In the genomic region with DNA sequence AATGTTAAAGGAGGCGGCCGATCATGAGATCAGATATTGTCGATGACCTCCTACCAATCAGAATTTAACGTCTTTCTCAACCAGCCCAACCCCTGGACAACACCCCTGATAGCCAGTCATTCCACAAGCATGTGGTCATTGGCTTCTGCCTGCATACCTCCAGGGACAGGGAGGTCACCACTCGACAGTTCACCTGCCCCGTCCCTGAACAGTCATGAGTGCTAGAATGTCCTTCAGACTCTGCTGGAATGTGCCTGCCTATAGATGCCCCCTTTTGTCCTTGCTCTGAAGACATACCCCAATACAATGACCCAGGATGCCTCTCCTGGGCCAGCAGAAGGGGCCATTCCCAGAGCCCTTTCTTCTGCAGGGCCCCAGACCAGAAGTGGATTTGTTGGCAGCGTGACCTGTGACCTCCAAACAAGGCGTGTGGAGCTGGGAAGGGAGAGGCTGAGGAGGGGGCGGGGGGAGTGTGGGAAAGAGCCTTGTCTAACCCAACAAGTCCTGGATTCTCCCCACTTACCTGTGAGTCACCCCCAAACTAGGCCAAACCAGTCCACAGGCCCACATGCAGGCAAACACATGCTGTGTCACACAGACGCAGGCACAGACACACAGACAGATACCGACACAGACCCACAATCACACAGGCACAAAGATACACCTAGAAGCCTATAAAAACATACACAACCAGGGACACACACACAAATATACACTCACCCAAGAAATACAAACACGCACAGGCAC, we compare ENCODE assay signal across 12 cellular contexts. TPM values are rescaled to one million over a fixed set of nuclear protein-coding genes. Genes with fewer than 3 reads are reported as not detected.
A peak's percentile ranks its signal among the peaks of the same experiment; 100 is the strongest.
DNase-seq lines count a peak whose midpoint lies in the region; FAIRE-seq and TF ChIP-seq lines count a peak whose summit lies in the region.
"Had no signal": no experiment of that assay in that cellular context is flagged by ENCODE, and none has a peak within 500 bp of the region (broad histone marks: within the 10 kb centered on the region; RNA-seq: fewer than 3 reads in every experiment).

No MANE protein-coding gene starts in this region.

- H3K27ac Mint-ChIP-seq in HFFc6, result peak overlapping the region; percentile 64
- no peak overlapping the region for H3K27ac Mint-ChIP-seq in activated T-helper 1 cell treated with anti-CD3 and anti-CD28 coated beads, Interleukin-12 subunit alpha, Interleukin-12 subunit beta, Interleukin-2, Interleukin-4 antibody, amounts not matched to agents 30 ng/mL and 10 ng/mL and 1 ng/mL, durations not matched to agents 14 hours and 24 hours and 36 hours

- no CpG with 5 or more reads among the region's 12 CpGs for WGBS in neuronal stem cell (ENCODE audit: extremely low coverage in 2 of 2, insufficient read length in 2 of 2, insufficient replicate concordance in 1 of 2), 2 donors
- WGBS in tibial nerve, 2 donors, result 75 to 77% methylated on average over 12 of the region's 12 CpGs

- peak; percentile 96 for FAIRE-seq in bronchial epithelial cell (lab: Jason Lieb, UNC)
- FAIRE-seq in kidney (lab: Jason Lieb, UNC), result no peak
- FAIRE-seq: HTR-8/SVneo had no signal

- no peak overlapping the region for H3K23ac ChIP-seq in neuronal stem cell (ENCODE audit: low read depth, low read length, poor library complexity)

- no peak overlapping the region for H2BK12ac ChIP-seq in neuronal stem cell (ENCODE audit: low read length)

- H3K9me3 ChIP-seq in neuronal stem cell (replicated peaks in 1 of 2; ENCODE audit: control insufficient read depth in 2 of 2, insufficient read depth in 1 of 2, low read depth in 1 of 2, low read length in 2 of 2) (no peaks in the 10 kb centered on the region), kidney (ENCODE audit: control insufficient read depth in 1 of 2, low read length in 2 of 2) (no peaks in the 10 kb centered on the region), tibial nerve (no peaks in the 10 kb centered on the region)

- no peak overlapping the region for H2AFZ ChIP-seq in neuronal stem cell (ENCODE audit: low read length)

- H3K27ac ChIP-seq in neuronal stem cell (replicated peaks; ENCODE audit: low read length), result peak overlapping the region; percentile 83
- no peak overlapping the region for H3K27ac ChIP-seq in kidney (ENCODE audit: low read depth in 2 of 2, low read length in 2 of 2)
- H3K27ac ChIP-seq in tibial nerve, result no peak overlapping the region

- peak overlapping the region; percentile 0 for H2BK5ac ChIP-seq in neuronal stem cell (ENCODE audit: low read length)

- H3K4me1 ChIP-seq in neuronal stem cell (ENCODE audit: control insufficient read depth in 2 of 2, insufficient read depth in 1 of 2, low read depth in 1 of 2, low read length in 2 of 2) (peaks cover 50 to 58% of the 10 kb centered on the region in 2 donors), kidney (ENCODE audit: control insufficient read depth in 1 of 2, insufficient read depth in 1 of 2, low read depth in 1 of 2, low read length in 2 of 2) (peaks cover 4% of the 10 kb centered on the region in 2 donors), tibial nerve (no peaks in the 10 kb centered on the region)

- peak overlapping the region; percentile 79 for H3K18ac ChIP-seq in neuronal stem cell (ENCODE audit: low read length)

- no peaks in the 10 kb centered on the region for H3K9me3 Mint-ChIP-seq in HFFc6
- H3K9me3 Mint-ChIP-seq in activated T-helper 1 cell treated with anti-CD3 and anti-CD28 coated beads, Interleukin-12 subunit alpha, Interleukin-12 subunit beta, Interleukin-2, Interleukin-4 antibody, amounts not matched to agents 30 ng/mL and 10 ng/mL and 1 ng/mL, durations not matched to agents 14 hours and 24 hours and 36 hours, result no peaks in the 10 kb centered on the region
- H3K9me3 Mint-ChIP-seq: stimulated activated naive CD8-positive, alpha-beta T cell treated with anti-CD3 and anti-CD28 coated beads, Interleukin-15, Interleukin-2, amounts not matched to agents 100 ng/mL and 50 ng/mL, for 24 hours had no signal

- H3K4me3 ChIP-seq in bronchial epithelial cell (ENCODE audit: low read depth, low read length), result peak overlapping the region; percentile 56
- H3K4me3 ChIP-seq in neuronal stem cell (ENCODE audit: low read length in 2 of 2), result no peak overlapping the region
- no peak overlapping the region for H3K4me3 ChIP-seq in kidney (ENCODE audit: low read length in 2 of 2)
- H3K4me3 ChIP-seq in tibial nerve, result no peak overlapping the region

- DNase-seq in HFFc6 (peak; percentile 83), bronchial epithelial cell (ENCODE audit: low read depth) (peak; percentile 92), neuronal stem cell (ENCODE audit: low spot score) (peak; percentile 49), kidney (no peak), tibial nerve (ENCODE audit: low spot score in 2 of 2) (no peak)
- no peak for DNase-seq in activated T-helper 1 cell treated with anti-CD3 and anti-CD28 coated beads, Interleukin-12 subunit alpha, Interleukin-12 subunit beta, Interleukin-2, Interleukin-4 antibody, amounts not matched to agents 30 ng/mL and 10 ng/mL and 1 ng/mL, durations not matched to agents 14 hours and 24 hours and 36 hours (ENCODE audit: low spot score)
- DNase-seq: activated gamma-delta T cell treated with Interleukin-2 at 50 U/mL for 16 hours, NCI-H510A treated with DMSO at 0.1 percent for 48 hours had no signal

- no peak overlapping the region for H2BK120ac ChIP-seq in neuronal stem cell (ENCODE audit: low read depth, low read length)

- no peak overlapping the region for H3K9ac ChIP-seq in neuronal stem cell (ENCODE audit: low read depth, low read length, poor library complexity)
- no peak overlapping the region for H3K9ac ChIP-seq in kidney (ENCODE audit: low read length in 2 of 2)

- H3K36me3 Mint-ChIP-seq in HFFc6 (ENCODE audit: low read depth), result no peaks in the 10 kb centered on the region
- peaks cover 2% of the 10 kb centered on the region for H3K36me3 Mint-ChIP-seq in activated T-helper 1 cell treated with anti-CD3 and anti-CD28 coated beads, Interleukin-12 subunit alpha, Interleukin-12 subunit beta, Interleukin-2, Interleukin-4 antibody, amounts not matched to agents 30 ng/mL and 10 ng/mL and 1 ng/mL, durations not matched to agents 14 hours and 24 hours and 36 hours (ENCODE audit: low read depth)

- no peak overlapping the region for H3K4ac ChIP-seq in neuronal stem cell (ENCODE audit: low read length)

- H2BK15ac ChIP-seq in neuronal stem cell (ENCODE audit: low read length), result no peak overlapping the region

- H2AK5ac ChIP-seq in neuronal stem cell (ENCODE audit: low read depth, low read length), result peak overlapping the region; percentile 0

- peak overlapping the region; percentile 13; the same call in 1 of the 2 replicates for H3K4me3 Mint-ChIP-seq in HFFc6
- no peak overlapping the region for H3K4me3 Mint-ChIP-seq in activated T-helper 1 cell treated with anti-CD3 and anti-CD28 coated beads, Interleukin-12 subunit alpha, Interleukin-12 subunit beta, Interleukin-2, Interleukin-4 antibody, amounts not matched to agents 30 ng/mL and 10 ng/mL and 1 ng/mL, durations not matched to agents 14 hours and 24 hours and 36 hours
- H3K4me3 Mint-ChIP-seq: stimulated activated naive CD8-positive, alpha-beta T cell treated with anti-CD3 and anti-CD28 coated beads, Interleukin-15, Interleukin-2, amounts not matched to agents 100 ng/mL and 50 ng/mL, for 24 hours had no signal

- peaks cover 10% of the 10 kb centered on the region for H3K27me3 Mint-ChIP-seq in HFFc6 (ENCODE audit: insufficient read depth)
- peaks cover 4% of the 10 kb centered on the region for H3K27me3 Mint-ChIP-seq in activated T-helper 1 cell treated with anti-CD3 and anti-CD28 coated beads, Interleukin-12 subunit alpha, Interleukin-12 subunit beta, Interleukin-2, Interleukin-4 antibody, amounts not matched to agents 30 ng/mL and 10 ng/mL and 1 ng/mL, durations not matched to agents 14 hours and 24 hours and 36 hours (ENCODE audit: insufficient read depth)
- H3K27me3 Mint-ChIP-seq: stimulated activated naive CD8-positive, alpha-beta T cell treated with anti-CD3 and anti-CD28 coated beads, Interleukin-15, Interleukin-2, amounts not matched to agents 100 ng/mL and 50 ng/mL, for 24 hours had no signal

- H4K8ac ChIP-seq in neuronal stem cell (ENCODE audit: low read depth, low read length), result no peak overlapping the region

- H3K14ac ChIP-seq in neuronal stem cell (ENCODE audit: low read length), result no peak overlapping the region

- no peak overlapping the region for H4K91ac ChIP-seq in neuronal stem cell (ENCODE audit: low read depth, low read length, poor library complexity)

- TF ChIP-seq POLR2A in tibial nerve (IDR thresholded peaks at IDR 0.05), result no peak

- no peaks in the 10 kb centered on the region for H3K27me3 ChIP-seq in bronchial epithelial cell (ENCODE audit: control insufficient read depth, insufficient read depth, low read length)
- H3K27me3 ChIP-seq in neuronal stem cell (ENCODE audit: control insufficient read depth in 3 of 3, insufficient read depth in 3 of 3, low read depth in 1 of 3, low read length in 3 of 3), result no peaks in the 10 kb centered on the region
- H3K27me3 ChIP-seq in tibial nerve, result peaks cover 0 to 19% of the 10 kb centered on the region in 2 donors

- no peaks in the 10 kb centered on the region for H3K79me1 ChIP-seq in neuronal stem cell (ENCODE audit: low read depth, low read length)

- H3K4me1 Mint-ChIP-seq in HFFc6 (ENCODE audit: low read depth), result peaks cover 37% of the 10 kb centered on the region
- peaks cover 7% of the 10 kb centered on the region for H3K4me1 Mint-ChIP-seq in activated T-helper 1 cell treated with anti-CD3 and anti-CD28 coated beads, Interleukin-12 subunit alpha, Interleukin-12 subunit beta, Interleukin-2, Interleukin-4 antibody, amounts not matched to agents 30 ng/mL and 10 ng/mL and 1 ng/mL, durations not matched to agents 14 hours and 24 hours and 36 hours (ENCODE audit: low read depth)

- peaks cover 3% of the 10 kb centered on the region for H3K36me3 ChIP-seq in bronchial epithelial cell (ENCODE audit: control insufficient read depth, insufficient read depth, low read length)
- peaks cover 0 to 2% of the 10 kb centered on the region in 2 donors for H3K36me3 ChIP-seq in neuronal stem cell (replicated peaks in 1 of 2; ENCODE audit: control insufficient read depth in 2 of 2, insufficient read depth in 2 of 2, low read length in 2 of 2)
- H3K36me3 ChIP-seq in kidney (ENCODE audit: control insufficient read depth in 1 of 2, insufficient read depth in 2 of 2, low read length in 2 of 2), result no peaks in the 10 kb centered on the region
- no peaks in the 10 kb centered on the region for H3K36me3 ChIP-seq in tibial nerve

- TF ChIP-seq CTCF in HFFc6 (IDR thresholded peaks at IDR 0.05) (no peak), bronchial epithelial cell (IDR thresholded peaks at IDR 0.05; ENCODE audit: insufficient read depth, low read length, severe bottlenecking) (no peak), kidney (IDR thresholded peaks at IDR 0.05; ENCODE audit: borderline replicate concordance, extremely low read depth, insufficient read depth) (no peak), tibial nerve (IDR thresholded peaks at IDR 0.05) (no peak)

- intact Hi-C loops in activated T-helper 1 cell treated with anti-CD3 and anti-CD28 coated beads, Interleukin-12 subunit alpha, Interleukin-12 subunit beta, Interleukin-2, Interleukin-4 antibody, amounts not matched to agents 30 ng/mL and 10 ng/mL and 1 ng/mL, durations not matched to agents 14 hours and 24 hours and 36 hours (cut with micrococcal nuclease), result no loop called here
- intact Hi-C loops in kidney (cut with DNase I), result no loop called here

- TF ChIP-seq EP300 in tibial nerve (IDR thresholded peaks at IDR 0.05), result no peak

- H3K4me2 ChIP-seq in neuronal stem cell (ENCODE audit: insufficient read depth, low read length, poor library complexity, severe bottlenecking), result no peak overlapping the region

RNA-seq across cellular contexts. Expression of gene CRYBG2, which starts 2.2 kb away (rescaled TPM):
- not detected for total RNA-seq in HFFc6 (2021; fragmentation: NEBNext Ultra II Directional; extraction: Animal tissue kit (Norgen Biotek cat#: 25700))
- total RNA-seq in bronchial epithelial cell (19.5 and 67.7 TPM in 2 replicates), kidney (2.2 TPM), tibial nerve (under 1 TPM in 1 of 4 donors, not detected in 3; under 0.01 TPM)
- polyA plus RNA-seq in neuronal stem cell (2013, experiment 1 of 2), result 7.8 TPM
- 9.1 TPM for polyA plus RNA-seq in neuronal stem cell (2013, experiment 2 of 2)
- total RNA-seq in activated T-helper 1 cell treated with anti-CD3 and anti-CD28 coated beads, Interleukin-12 subunit alpha, Interleukin-12 subunit beta, Interleukin-2, Interleukin-4 antibody, amounts not matched to agents 30 ng/mL and 10 ng/mL and 1 ng/mL, durations not matched to agents 14 hours and 24 hours and 36 hours, result 0.83 and 1.9 TPM in 2 replicates
- polyA plus RNA-seq in kidney (ENCODE audit: insufficient read depth, low read depth, low replicate concordance), result not detected
- total RNA-seq: skeletal muscle tissue had no signal

RNA-seq across cellular contexts. Expression of gene ZNF683, which starts 20.8 kb away (rescaled TPM):
- total RNA-seq in HFFc6 (2021; fragmentation: NEBNext Ultra II Directional; extraction: Animal tissue kit (Norgen Biotek cat#: 25700)), result not detected
- total RNA-seq in bronchial epithelial cell (not detected in 2 replicates), kidney (0.25 TPM), tibial nerve (not detected)
- polyA plus RNA-seq in neuronal stem cell (2013, experiment 1 of 2), result not detected
- not detected for polyA plus RNA-seq in neuronal stem cell (2013, experiment 2 of 2)
- total RNA-seq in activated T-helper 1 cell treated with anti-CD3 and anti-CD28 coated beads, Interleukin-12 subunit alpha, Interleukin-12 subunit beta, Interleukin-2, Interleukin-4 antibody, amounts not matched to agents 30 ng/mL and 10 ng/mL and 1 ng/mL, durations not matched to agents 14 hours and 24 hours and 36 hours, result not detected in 2 replicates
- not detected for polyA plus RNA-seq in kidney (ENCODE audit: insufficient read depth, low read depth, low replicate concordance)
- total RNA-seq: skeletal muscle tissue had no signal

RNA-seq across cellular contexts. Expression of gene CD52, which starts 34.0 kb away (rescaled TPM):
- not detected for total RNA-seq in HFFc6 (2021; fragmentation: NEBNext Ultra II Directional; extraction: Animal tissue kit (Norgen Biotek cat#: 25700))
- total RNA-seq in bronchial epithelial cell (not detected in 2 replicates), kidney (30.8 TPM), tibial nerve (1 to 10 TPM in 1 of 4 donors, not detected in 3; 4.8 TPM)
- 2.2 TPM for polyA plus RNA-seq in neuronal stem cell (2013, experiment 1 of 2)
- 1.7 TPM for polyA plus RNA-seq in neuronal stem cell (2013, experiment 2 of 2)
- 394 and 411 TPM in 2 replicates for total RNA-seq in activated T-helper 1 cell treated with anti-CD3 and anti-CD28 coated beads, Interleukin-12 subunit alpha, Interleukin-12 subunit beta, Interleukin-2, Interleukin-4 antibody, amounts not matched to agents 30 ng/mL and 10 ng/mL and 1 ng/mL, durations not matched to agents 14 hours and 24 hours and 36 hours
- 13.2 TPM for polyA plus RNA-seq in kidney (ENCODE audit: insufficient read depth, low read depth, low replicate concordance)
- total RNA-seq: skeletal muscle tissue had no signal

RNA-seq across cellular contexts. Expression of gene UBXN11, which starts 45.3 kb away (rescaled TPM):
- total RNA-seq in HFFc6 (2021; fragmentation: NEBNext Ultra II Directional; extraction: Animal tissue kit (Norgen Biotek cat#: 25700)), result 10 to 100 TPM in 4 of 6 experiments, 1 to 10 TPM in 2; 9.5 to 11.9 (median 10.5) TPM
- 2.6 and 3.1 TPM in 2 replicates for total RNA-seq in bronchial epithelial cell
- 14.9 TPM for polyA plus RNA-seq in neuronal stem cell (2013, experiment 1 of 2)
- polyA plus RNA-seq in neuronal stem cell (2013, experiment 2 of 2), result 13.6 TPM
- 14.8 and 22.1 TPM in 2 replicates for total RNA-seq in activated T-helper 1 cell treated with anti-CD3 and anti-CD28 coated beads, Interleukin-12 subunit alpha, Interleukin-12 subunit beta, Interleukin-2, Interleukin-4 antibody, amounts not matched to agents 30 ng/mL and 10 ng/mL and 1 ng/mL, durations not matched to agents 14 hours and 24 hours and 36 hours
- total RNA-seq in kidney, result 55.0 TPM
- 30.2 TPM for polyA plus RNA-seq in kidney (ENCODE audit: insufficient read depth, low read depth, low replicate concordance)
- total RNA-seq in tibial nerve, result 10 to 100 TPM; 13.8 to 48.3 (median 19.7) TPM

RNA-seq across cellular contexts. Expression of gene LIN28A, which starts 58.9 kb away (rescaled TPM):
- total RNA-seq in HFFc6 (2021; fragmentation: NEBNext Ultra II Directional; extraction: Animal tissue kit (Norgen Biotek cat#: 25700)), result not detected
- total RNA-seq in bronchial epithelial cell (not detected in 2 replicates), kidney (not detected), tibial nerve (not detected)
- 961 TPM for polyA plus RNA-seq in neuronal stem cell (2013, experiment 1 of 2)
- 962 TPM for polyA plus RNA-seq in neuronal stem cell (2013, experiment 2 of 2)
- not detected in 2 replicates for total RNA-seq in activated T-helper 1 cell treated with anti-CD3 and anti-CD28 coated beads, Interleukin-12 subunit alpha, Interleukin-12 subunit beta, Interleukin-2, Interleukin-4 antibody, amounts not matched to agents 30 ng/mL and 10 ng/mL and 1 ng/mL, durations not matched to agents 14 hours and 24 hours and 36 hours
- not detected for polyA plus RNA-seq in kidney (ENCODE audit: insufficient read depth, low read depth, low replicate concordance)
- total RNA-seq: liver, skeletal muscle tissue had no signal
- polyA plus RNA-seq: liver had no signal

Comparison
In these comparisons a context has a peak if more than half of its experiments do, and no peak if none do; other contexts are left out.
1. DNase-seq: peak in HFFc6 (single experiment), bronchial epithelial cell (single experiment) and neuronal stem cell (single experiment); none in activated T-helper 1 cell treated with anti-CD3 and anti-CD28 coated beads, Interleukin-12 subunit alpha, Interleukin-12 subunit beta, Interleukin-2, Interleukin-4 antibody, amounts not matched to agents 30 ng/mL and 10 ng/mL and 1 ng/mL, durations not matched to agents 14 hours and 24 hours and 36 hours (single experiment), kidney (single experiment) and tibial nerve (0 of 2).
2. RNA of gene CD52, which starts 34.0 kb away (total RNA-seq): 394 to 411 TPM in activated T-helper 1 cell treated with anti-CD3 and anti-CD28 coated beads, Interleukin-12 subunit alpha, Interleukin-12 subunit beta, Interleukin-2, Interleukin-4 antibody, amounts not matched to agents 30 ng/mL and 10 ng/mL and 1 ng/mL, durations not matched to agents 14 hours and 24 hours and 36 hours; 30.8 TPM in kidney (single experiment), not detected in HFFc6, not detected in bronchial epithelial cell and 4.8 TPM in tibial nerve; every median in the first group is over 10 times any median in the second.